Comparison of ENCODE assay signal across 9 cellular contexts in genomic region chr21:36542312-36543101, GRCh38.
A peak's percentile ranks its signal among the peaks of the same experiment; 100 is the strongest.
DNase-seq lines count a peak whose midpoint lies in the region; ATAC-seq and TF ChIP-seq lines count a peak whose summit lies in the region.
"Had no signal": no experiment of that assay in that cellular context is flagged by ENCODE, and none has a peak within 500 bp of the region (broad histone marks: within the 10 kb centered on the region; RNA-seq: fewer than 3 reads in every experiment).

No MANE protein-coding gene starts in this region.

- peak; percentile 85 for TF ChIP-seq POLR2A in GM19193 (IDR thresholded peaks at IDR 0.05; ENCODE audit: extremely low read depth, insufficient read depth, insufficient read length)

- peak overlapping the region; percentile 24; the same call in 1 of the 2 replicates for H3K4me3 ChIP-seq in GM08714 (ENCODE audit: low read length)
- H3K4me3 ChIP-seq in duodenal mucosa (ENCODE audit: low read depth in 1 of 2, low read length in 2 of 2): no peak overlapping the region
- H3K4me3 ChIP-seq: skin epidermis had no signal

- DNase-seq in occipital lobe (lab: John Stamatoyannopoulos, UW): no peak
- DNase-seq in SHP77 (lab: John Stamatoyannopoulos, UW): no peak
- no peak for DNase-seq in activated naive CD4-positive, alpha-beta T cell (lab: John Stamatoyannopoulos, UW)
- DNase-seq in OCI-M1 (lab: John Stamatoyannopoulos, UW): no peak

- H3K36me3 ChIP-seq in duodenal mucosa (ENCODE audit: control insufficient read depth in 1 of 2, insufficient read depth in 2 of 2, low read length in 2 of 2): no peaks in the 10 kb centered on the region

- H3K9me3 ChIP-seq in duodenal mucosa (ENCODE audit: control insufficient read depth in 1 of 2, low read length in 2 of 2): no peaks in the 10 kb centered on the region

- no peaks in the 10 kb centered on the region for H3K4me1 ChIP-seq in duodenal mucosa (ENCODE audit: control insufficient read depth in 1 of 2, insufficient read depth in 2 of 2, low read length in 2 of 2)

- H3K9ac ChIP-seq in duodenal mucosa (ENCODE audit: low read depth in 1 of 2, low read length in 2 of 2): no peak overlapping the region

- peak overlapping the region; percentile 2 for H3K27ac ChIP-seq in duodenal mucosa (ENCODE audit: low read depth, low read length)
- H3K27ac ChIP-seq: skin epidermis had no signal

- H3K27me3 ChIP-seq in duodenal mucosa (ENCODE audit: control insufficient read depth in 1 of 2, insufficient read depth in 2 of 2, low read length in 2 of 2): peaks cover 25 to 30% of the 10 kb centered on the region in 2 donors

- ATAC-seq in HG03060 (IDR thresholded peaks at IDR 0.05; ENCODE audit: low read depth, unreplicated experiment): peak; percentile 43
